14 cellular contexts compared by ENCODE assay signal in the genomic region with DNA sequence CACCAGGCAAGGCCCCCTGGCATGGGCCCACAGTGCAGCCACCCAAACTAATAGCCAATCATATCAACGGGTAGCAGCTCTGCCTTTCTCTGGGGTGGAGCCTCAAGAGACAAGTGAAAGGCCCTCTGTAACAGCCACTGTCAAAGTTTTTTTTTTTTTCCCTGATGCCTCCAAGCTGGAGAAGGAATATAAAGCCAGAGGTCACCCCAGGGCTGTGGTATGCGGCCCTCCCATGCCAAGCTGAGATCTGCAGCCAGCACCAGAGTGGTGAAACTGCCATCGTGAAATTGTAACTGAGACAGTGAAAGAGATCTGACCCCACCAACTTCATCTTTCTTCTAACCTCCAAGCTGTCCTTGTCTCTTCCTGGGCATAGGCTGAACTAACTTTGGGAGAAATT.
A peak's percentile ranks its signal among the peaks of the same experiment; 100 is the strongest.
DNase-seq lines count a peak whose midpoint lies in the region; ATAC-seq and TF ChIP-seq lines count a peak whose summit lies in the region.
"Had no signal": no experiment of that assay in that cellular context is flagged by ENCODE, and none has a peak within 500 bp of the region (broad histone marks: within the 10 kb centered on the region; RNA-seq: fewer than 3 reads in every experiment).

No MANE protein-coding gene starts in this region.

- no peak overlapping the region for H3K4me3 Mint-ChIP-seq in endodermal cell
- H3K4me3 Mint-ChIP-seq: CD4-positive, alpha-beta memory T cell; HFFc6 had no signal

- H3K27ac Mint-ChIP-seq in endodermal cell, result no peak overlapping the region
- H3K27ac Mint-ChIP-seq: CD4-positive, alpha-beta memory T cell; HFFc6 had no signal

- intact Hi-C loops in left ventricle myocardium superior (cut with micrococcal nuclease), result no loop called here

- ATAC-seq in left ventricle myocardium superior (peak; percentile 48), left lobe of liver (no peak)

- H3K4me1 Mint-ChIP-seq in endodermal cell, result no peaks in the 10 kb centered on the region
- H3K4me1 Mint-ChIP-seq: CD4-positive, alpha-beta memory T cell had no signal

- H3K36me3 Mint-ChIP-seq in endodermal cell (ENCODE audit: low read depth), result no peaks in the 10 kb centered on the region
- H3K36me3 Mint-ChIP-seq: CD4-positive, alpha-beta memory T cell had no signal

- TF ChIP-seq CTCF in cardiac muscle cell (IDR thresholded peaks at IDR 0.05; ENCODE audit: low read depth, low read length) (no peak), right atrium auricular region (IDR thresholded peaks at IDR 0.05) (no peak), endodermal cell (conservative IDR thresholded peaks at IDR 0.05) (no peak)

- 76% methylated on average over 2 of the region's 3 CpGs; no CpG with 5 or more reads in 1 of the 2 experiments for WGBS in endodermal cell (ENCODE audit: insufficient coverage in 1 of 2, insufficient read length in 1 of 2), 2 experiments

- H3K4me3 ChIP-seq in cardiac muscle cell (no peak overlapping the region), right atrium auricular region (no peak overlapping the region), endodermal cell (ENCODE audit: low read length) (no peak overlapping the region)
- H3K4me3 ChIP-seq: HAP-1 had no signal

- H3K4me1 ChIP-seq in cardiac muscle cell (ENCODE audit: low read depth) (peaks cover 8% of the 10 kb centered on the region), right atrium auricular region (no peaks in the 10 kb centered on the region), endodermal cell (ENCODE audit: control insufficient read depth, insufficient read depth, low read length) (no peaks in the 10 kb centered on the region)
- H3K4me1 ChIP-seq: HAP-1 had no signal

- H3K27me3 Mint-ChIP-seq in endodermal cell (ENCODE audit: insufficient read depth), result no peaks in the 10 kb centered on the region
- H3K27me3 Mint-ChIP-seq: CD4-positive, alpha-beta memory T cell had no signal

- no peaks in the 10 kb centered on the region for H3K9me3 Mint-ChIP-seq in endodermal cell

- H3K9ac ChIP-seq in endodermal cell (ENCODE audit: extremely low read depth, low read length, poor library complexity, severe bottlenecking), result no peak overlapping the region

- H3K36me3 ChIP-seq in cardiac muscle cell (no peaks in the 10 kb centered on the region), right atrium auricular region (no peaks in the 10 kb centered on the region), endodermal cell (ENCODE audit: control insufficient read depth, insufficient read depth, low read length) (no peaks in the 10 kb centered on the region)
- H3K36me3 ChIP-seq: HAP-1 had no signal

- DNase-seq in cardiac muscle cell (ENCODE audit: low read depth in 1 of 2, low spot score in 1 of 2) (no peak), right atrium auricular region (ENCODE audit: low spot score) (no peak), endodermal cell (peak; percentile 40), left ventricle myocardium superior (no peak), left lobe of liver (ENCODE audit: low spot score) (no peak)
- no peak for DNase-seq in stimulated activated CD4-positive, alpha-beta T cell treated with anti-CD3 and anti-CD28 coated beads, Interleukin-2, amount 100 ng/mL, for 24 hours
- DNase-seq: C1 segment of cervical spinal cord; CD4-positive, alpha-beta memory T cell; COR-L47; DMS153; DND-41; GOT3; HFFc6 had no signal

- no peaks in the 10 kb centered on the region for H3K27me3 ChIP-seq in cardiac muscle cell
- no peaks in the 10 kb centered on the region for H3K27me3 ChIP-seq in right atrium auricular region
- no peaks in the 10 kb centered on the region for H3K27me3 ChIP-seq in endodermal cell (ENCODE audit: control insufficient read depth, insufficient read depth, low read length, poor library complexity, severe bottlenecking)

- H3K9me3 ChIP-seq in cardiac muscle cell (ENCODE audit: low read depth), result no peaks in the 10 kb centered on the region
- H3K9me3 ChIP-seq in right atrium auricular region, result peaks cover 0 to 4% of the 10 kb centered on the region in 2 donors
- no peaks in the 10 kb centered on the region for H3K9me3 ChIP-seq in endodermal cell (ENCODE audit: control insufficient read depth, low read length)
- H3K9me3 ChIP-seq: HAP-1 had no signal

- peak overlapping the region; percentile 73 for H3K27ac ChIP-seq in cardiac muscle cell
- no peak overlapping the region for H3K27ac ChIP-seq in right atrium auricular region
- no peak overlapping the region for H3K27ac ChIP-seq in endodermal cell (ENCODE audit: low read depth, low read length)
